Comparison of ENCODE assay signal across 31 cellular contexts in the genomic region with DNA sequence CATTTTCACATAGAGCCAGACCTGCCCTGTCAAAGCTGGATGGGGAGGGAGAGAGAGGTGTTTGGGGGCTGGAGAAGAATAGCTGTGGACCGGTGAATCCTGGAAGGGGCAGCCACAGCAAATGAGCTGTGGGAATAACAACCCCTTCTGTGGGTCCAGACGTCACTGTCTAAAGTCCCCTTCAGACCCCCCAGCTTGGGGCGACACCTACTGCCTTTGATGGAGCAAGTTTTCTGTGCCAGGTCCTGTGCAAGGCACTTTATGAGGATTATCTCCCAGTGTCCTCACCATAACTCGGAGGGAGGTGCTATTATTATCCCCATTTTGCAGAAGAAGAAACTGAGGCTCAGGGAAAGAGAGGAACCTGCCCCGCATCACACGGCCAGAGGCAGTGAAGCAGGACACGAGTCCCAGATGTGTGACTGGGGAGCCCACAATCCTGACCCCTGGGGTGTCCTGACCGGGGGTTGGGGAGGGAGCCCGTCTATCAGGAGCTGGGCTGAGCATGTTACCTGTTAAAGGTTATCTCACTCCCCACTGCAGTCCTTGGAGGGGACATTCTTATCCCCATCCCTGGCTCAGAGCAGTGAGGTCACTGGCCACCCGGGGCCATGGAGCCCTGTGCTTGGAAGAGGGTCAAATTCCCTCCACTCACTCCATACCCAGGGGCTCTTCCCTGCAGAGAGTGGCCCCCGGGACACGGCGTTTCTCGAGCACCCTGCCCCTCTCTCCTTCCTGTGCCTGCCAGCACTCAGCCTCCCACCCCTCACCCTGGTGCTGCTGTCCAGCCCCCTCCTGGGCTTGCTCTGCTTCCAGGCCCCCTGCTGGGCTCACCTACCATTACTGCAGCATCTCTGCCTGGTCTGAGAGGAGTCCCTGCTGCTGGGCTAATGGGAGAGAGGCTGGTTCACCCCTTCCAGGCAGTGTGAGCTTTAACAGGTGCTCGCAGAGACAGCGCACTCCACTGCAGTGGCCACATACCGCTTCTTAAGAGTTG.
DNase-seq lines count a peak whose midpoint lies in the region; ATAC-seq, FAIRE-seq and TF ChIP-seq lines count a peak whose summit lies in the region.
"Had no signal": no experiment of that assay in that cellular context is flagged by ENCODE, and none has a peak within 500 bp of the region (broad histone marks: within the 10 kb centered on the region; RNA-seq: fewer than 3 reads in every experiment).

No MANE protein-coding gene starts in this region.

- TF ChIP-seq RAD21 in HepG2 (CRISPR knock-in tag; IDR thresholded peaks at IDR 0.05): no peak

- no peak overlapping the region for H3K27ac ChIP-seq in HepG2 (ENCODE audit: extremely low read length, insufficient read depth, low read length)
- H3K27ac ChIP-seq: dorsolateral prefrontal cortex, gastroesophageal sphincter, hepatocyte, right lobe of liver, transverse colon had no signal

- no peak overlapping the region for H3K27ac Mint-ChIP-seq in stimulated activated memory B cell treated with anti-CD40 and anti-IgM and Interleukin-4, amounts not matched to agents 10 μg/mL and 1 μg/mL and 100 μg/mL, for 72 hours
- H3K27ac Mint-ChIP-seq: activated CD4-positive, alpha-beta T cell treated with anti-CD3 and anti-CD28 coated beads, Interleukin-2, amount 10 ng/mL, durations not matched to agents 7 days and 5 days; activated naive CD8-positive, alpha-beta T cell; B cell; CD8-positive, alpha-beta memory T cell; immature natural killer cell; memory B cell; WTC11 had no signal

- H3K9me3 ChIP-seq in HepG2 (ENCODE audit: low read length): no peaks in the 10 kb centered on the region
- H3K9me3 ChIP-seq: right lobe of liver, transverse colon had no signal

- no peaks in the 10 kb centered on the region for H3K36me3 Mint-ChIP-seq in stimulated activated memory B cell treated with anti-CD40 and anti-IgM and Interleukin-4, amounts not matched to agents 10 μg/mL and 1 μg/mL and 100 μg/mL, for 72 hours
- H3K36me3 Mint-ChIP-seq: activated naive CD8-positive, alpha-beta T cell; immature natural killer cell; memory B cell; WTC11 had no signal

- H3K4me3 Mint-ChIP-seq in stimulated activated memory B cell treated with anti-CD40 and anti-IgM and Interleukin-4, amounts not matched to agents 10 μg/mL and 1 μg/mL and 100 μg/mL, for 72 hours: no peak overlapping the region
- H3K4me3 Mint-ChIP-seq: activated CD4-positive, alpha-beta T cell treated with anti-CD3 and anti-CD28 coated beads, Interleukin-2, amount 10 ng/mL, durations not matched to agents 7 days and 5 days; activated naive CD8-positive, alpha-beta T cell; B cell; CD8-positive, alpha-beta memory T cell; immature natural killer cell; memory B cell; WTC11 had no signal

- DNase-seq in activated effector memory CD4-positive, alpha-beta T cell treated with anti-CD3 and anti-CD28 coated beads, Interleukin-2, amount 50 U/mL, for 16 hours: peak; percentile 52
- no peak for DNase-seq in activated effector memory CD4-positive, alpha-beta T cell treated with Interleukin-2 at 50 U/mL for 16 hours
- DNase-seq in SK-N-DZ (ENCODE audit: low spot score): peak; percentile 68
- DNase-seq in HepG2 (ENCODE audit: low spot score): no peak
- no peak for DNase-seq in stimulated activated naive CD4-positive, alpha-beta T cell treated with Interleukin-2 at 50 U/mL for 16 hours (lab: John Stamatoyannopoulos, UW)
- no peak for DNase-seq in NOMO-1 treated with DMSO at 0.1 percent for 48 hours (lab: John Stamatoyannopoulos, UW; ENCODE audit: unreplicated experiment)
- DNase-seq in UCSD-AML1 (lab: John Stamatoyannopoulos, UW; ENCODE audit: unreplicated experiment): no peak
- DNase-seq: ACHN; activated CD4-positive, alpha-beta T cell treated with anti-CD3 and anti-CD28 coated beads, Interleukin-2, amount 10 ng/mL, durations not matched to agents 7 days and 5 days; CD8-positive, alpha-beta memory T cell; DMS 273 treated with DMSO at 0.1 percent for 48 hours; dorsolateral prefrontal cortex; H7; immature natural killer cell; KG1; NCI-H1105 treated with DMSO at 0.1 percent for 48 hours; NCI-H2081 treated with DMSO at 0.1 percent for 48 hours; NCI-H526; stimulated activated CD4-positive, alpha-beta T cell treated with anti-CD3 and anti-CD28 coated beads, Interleukin-12 subunit alpha, Interleukin-12 subunit beta, amount 100 ng/mL, for 4 hours; stimulated activated CD4-positive, alpha-beta T cell treated with anti-CD3 and anti-CD28 coated beads, Interleukin-2, amount 100 ng/mL, for 48 hours; T1000; transverse colon had no signal

- no peak overlapping the region for H3K4me3 ChIP-seq in HepG2 (replicated peaks in 1 of 3; ENCODE audit: insufficient read depth in 1 of 3, low read depth in 2 of 3, low read length in 3 of 3)
- H3K4me3 ChIP-seq: dorsolateral prefrontal cortex, gastroesophageal sphincter, hepatocyte, right lobe of liver, transverse colon had no signal

- peaks cover 48% of the 10 kb centered on the region for H3K27me3 Mint-ChIP-seq in stimulated activated memory B cell treated with anti-CD40 and anti-IgM and Interleukin-4, amounts not matched to agents 10 μg/mL and 1 μg/mL and 100 μg/mL, for 72 hours

- peaks cover 0 to 15% of the 10 kb centered on the region in 2 experiments; a peak in 3 of 5 replicates for H3K27me3 ChIP-seq in HepG2 (ENCODE audit: control insufficient read depth in 1 of 2, insufficient read depth in 2 of 2, low read length in 2 of 2)
- H3K27me3 ChIP-seq: right lobe of liver had no signal

- H2AFZ ChIP-seq in HepG2 (ENCODE audit: low read length): no peak overlapping the region
- H2AFZ ChIP-seq: hepatocyte had no signal

- TF ChIP-seq EP300 in HepG2 (IDR thresholded peaks at IDR 0.05; ENCODE audit: low read depth in 2 of 2, low read length in 2 of 2): no peak
- TF ChIP-seq EP300 in HepG2 (CRISPR knock-in tag; IDR thresholded peaks at IDR 0.05; ENCODE audit: borderline replicate concordance): no peak

- intact Hi-C loops in HepG2 (cut with micrococcal nuclease; ENCODE audit: unreplicated experiment): no loop called here

- TF ChIP-seq CTCF in HepG2 (CRISPR knock-in tag; IDR thresholded peaks at IDR 0.05): peak; percentile 24; the same call in 1 of the 2 replicates

- peak; percentile 83 for ATAC-seq in HepG2
- ATAC-seq in stimulated activated memory B cell treated with anti-CD40 and anti-IgM and Interleukin-4, amounts not matched to agents 10 μg/mL and 1 μg/mL and 100 μg/mL, for 72 hours: peak; percentile 7
- ATAC-seq: gastroesophageal sphincter, WTC11 had no signal

- no peak for FAIRE-seq in HepG2 (lab: Jason Lieb, UNC)
- FAIRE-seq: GM18507 had no signal

- 8% methylated on average over 11 of the region's 17 CpGs for WGBS in HepG2 (ENCODE audit: low lambda C conversion rate)

- no peaks in the 10 kb centered on the region for H3K79me2 ChIP-seq in HepG2 (ENCODE audit: insufficient read depth, low read length)
- H3K79me2 ChIP-seq: hepatocyte had no signal

- no peaks in the 10 kb centered on the region for H3K36me3 ChIP-seq in HepG2 (replicated peaks in 1 of 2; ENCODE audit: control insufficient read depth in 1 of 2, insufficient read depth in 2 of 2, low read length in 2 of 2)
- H3K36me3 ChIP-seq: gastroesophageal sphincter, right lobe of liver, transverse colon had no signal

- H3K4me1 ChIP-seq in HepG2 (ENCODE audit: insufficient read depth, low read length): no peaks in the 10 kb centered on the region
- H3K4me1 ChIP-seq: gastroesophageal sphincter, right lobe of liver, transverse colon had no signal

- no peak overlapping the region for H3K9ac ChIP-seq in HepG2 (ENCODE audit: insufficient read depth, low read depth, low read length)

- H3K9me3 Mint-ChIP-seq in stimulated activated memory B cell treated with anti-CD40 and anti-IgM and Interleukin-4, amounts not matched to agents 10 μg/mL and 1 μg/mL and 100 μg/mL, for 72 hours: peaks cover 5% of the 10 kb centered on the region
- H3K9me3 Mint-ChIP-seq: activated CD4-positive, alpha-beta T cell treated with anti-CD3 and anti-CD28 coated beads, Interleukin-2, amount 10 ng/mL, durations not matched to agents 7 days and 5 days had no signal

- BruUV-seq in HepG2 (replicated peaks; lab: Mats Ljungman, UMichigan): no TSS peak

- POLR2A ChIA-PET in HepG2 (lab: Yijun Ruan, JAX): no interaction called here

- no peaks in the 10 kb centered on the region for H4K20me1 ChIP-seq in HepG2 (ENCODE audit: insufficient read depth, low read length)

- H3K4me1 Mint-ChIP-seq in stimulated activated memory B cell treated with anti-CD40 and anti-IgM and Interleukin-4, amounts not matched to agents 10 μg/mL and 1 μg/mL and 100 μg/mL, for 72 hours: peaks cover 9% of the 10 kb centered on the region
- H3K4me1 Mint-ChIP-seq: activated CD4-positive, alpha-beta T cell treated with anti-CD3 and anti-CD28 coated beads, Interleukin-2, amount 10 ng/mL, durations not matched to agents 7 days and 5 days; B cell; CD8-positive, alpha-beta memory T cell; immature natural killer cell; memory B cell; WTC11 had no signal

- in situ Hi-C loops in HepG2 (cut with HindIII; ENCODE audit: extremely low pct_ligation_motif_present, low pct_unique_long_range_greater_than_20kb): no loop called here

- TF ChIP-seq POLR2A in HepG2 (IDR thresholded peaks at IDR 0.05; ENCODE audit: insufficient read depth in 1 of 2, low read depth in 2 of 2, low read length in 2 of 2): no peak

- CTCF ChIA-PET in HepG2 (lab: Yijun Ruan, JAX; ENCODE audit: low intra/inter-chr PET ratio, low total read pairs): no interaction called here

- H3K4me2 ChIP-seq in HepG2 (ENCODE audit: low read depth, low read length): no peak overlapping the region
- H3K4me2 ChIP-seq: hepatocyte had no signal

TF ChIP-seq in HepG2, 621 proteins besides CTCF, POLR2A, EP300 and RAD21:
- TF ChIP-seq ZNF629 (CRISPR knock-in tag; conservative IDR thresholded peaks at IDR 0.05): 0 out of 2 replicates have a peak, but pooled peaks have one; percentile 13
- TF ChIP-seq NAIF1 (CRISPR knock-in tag; IDR thresholded peaks at IDR 0.05; ENCODE audit: borderline replicate concordance): no peak
- TF ChIP-seq ZSCAN12 (CRISPR knock-in tag; IDR thresholded peaks at IDR 0.05): no peak
- no peak for TF ChIP-seq PHB2 (IDR thresholded peaks at IDR 0.05; ENCODE audit: partially characterized antibody)

Comparison
In these comparisons a context has a peak if more than half of its experiments do, and no peak if none do; other contexts are left out.
1. DNase-seq: peak in activated effector memory CD4-positive, alpha-beta T cell treated with anti-CD3 and anti-CD28 coated beads, Interleukin-2, amount 50 U/mL, for 16 hours (single experiment) and SK-N-DZ (single experiment); none in activated effector memory CD4-positive, alpha-beta T cell treated with Interleukin-2 at 50 U/mL for 16 hours (single experiment), HepG2 (single experiment), stimulated activated naive CD4-positive, alpha-beta T cell treated with Interleukin-2 at 50 U/mL for 16 hours (single experiment), NOMO-1 treated with DMSO at 0.1 percent for 48 hours (single experiment) and UCSD-AML1 (single experiment).